ENCODE assay signal across 6 cellular contexts in genomic region chr6:7507600-7507999, GRCh38.
"Had no signal": no experiment of that assay in that cellular context is flagged by ENCODE, and none has a peak within 500 bp of the region (broad histone marks: within the 10 kb centered on the region; RNA-seq: fewer than 3 reads in every experiment).

No MANE protein-coding gene starts in this region.

- H3K4me3 ChIP-seq: GM23338, K562 had no signal

- ATAC-seq: GM23338, K562 had no signal

- H3K27ac Mint-ChIP-seq: GM23338, H9 had no signal

- H3K4me3 Mint-ChIP-seq: GM23338, H9 had no signal

- H3K9me3 Mint-ChIP-seq: GM23338, H9 had no signal

- DNase-seq: H9, HCEC 1CT, IMR-90 had no signal

- H3K27ac ChIP-seq: HL-60 had no signal
